Comparison of ENCODE assay signal across 11 cellular contexts in genomic region chr1:203448521-203449061, GRCh38. TPM values are rescaled to one million over a fixed set of nuclear protein-coding genes. Genes with fewer than 3 reads are reported as not detected.
DNase-seq lines count a peak whose midpoint lies in the region; ATAC-seq and TF ChIP-seq lines count a peak whose summit lies in the region.
"Had no signal": no experiment of that assay in that cellular context is flagged by ENCODE, and none has a peak within 500 bp of the region (broad histone marks: within the 10 kb centered on the region; RNA-seq: fewer than 3 reads in every experiment).

No MANE protein-coding gene starts in this region.

- no peak for TF ChIP-seq CTCF in suprapubic skin (IDR thresholded peaks at IDR 0.05)

- H3K27me3 ChIP-seq in HUES6 (ENCODE audit: control insufficient read depth, insufficient read depth, low read length) (no peaks in the 10 kb centered on the region), adipocyte (replicated peaks; ENCODE audit: control insufficient read depth, insufficient read depth, low read length) (no peaks in the 10 kb centered on the region), suprapubic skin (peaks cover 3% of the 10 kb centered on the region)

- DNase-seq in adipocyte (ENCODE audit: low read depth): peak; percentile 85
- peak; percentile 84 for DNase-seq in left kidney (ENCODE audit: low read depth, low spot score)
- no peak for DNase-seq in suprapubic skin (ENCODE audit: low spot score in 2 of 2)
- DNase-seq in activated CD8-positive, alpha-beta memory T cell treated with anti-CD3 and anti-CD28 coated beads, Interleukin-2, amount 50 U/mL, for 4 hours: no peak
- no peak for DNase-seq in HT-29 (ENCODE audit: low spot score)
- no peak for DNase-seq in ecto neural progenitor cell (ENCODE audit: low spot score)
- DNase-seq: PC-9 had no signal

- no peaks in the 10 kb centered on the region for H3K36me3 ChIP-seq in HUES6 (ENCODE audit: control insufficient read depth, insufficient read depth, low read length)
- H3K36me3 ChIP-seq in adipocyte (ENCODE audit: control insufficient read depth, insufficient read depth, low read length, severe bottlenecking): no peaks in the 10 kb centered on the region
- no peaks in the 10 kb centered on the region for H3K36me3 ChIP-seq in suprapubic skin

- peak overlapping the region; percentile 25 for H3K9ac ChIP-seq in HUES6 (ENCODE audit: low read length)
- H3K9ac ChIP-seq in adipocyte (ENCODE audit: low read length): peak overlapping the region; percentile 74

- 67% methylated on average over 8 of the region's 9 CpGs for WGBS in suprapubic skin

- TF ChIP-seq EP300 in suprapubic skin (IDR thresholded peaks at IDR 0.05): no peak

- H3K4me3 ChIP-seq in HUES6 (ENCODE audit: low read depth, low read length) (no peak overlapping the region; the same call in 1 of the 2 replicates), adipocyte (ENCODE audit: low read length) (peak overlapping the region; percentile 49), suprapubic skin (no peak overlapping the region)
- H3K4me3 ChIP-seq: PC-9 had no signal

- H3K27ac ChIP-seq in HUES6 (ENCODE audit: low read depth, low read length) (no peak overlapping the region), suprapubic skin (peak overlapping the region; percentile 70)
- H3K27ac ChIP-seq: PC-9 had no signal

- TF ChIP-seq POLR2A in suprapubic skin (IDR thresholded peaks at IDR 0.05): no peak

- H3K4me1 ChIP-seq in HUES6 (ENCODE audit: control insufficient read depth, insufficient read depth, low read length) (peaks cover 24% of the 10 kb centered on the region), adipocyte (ENCODE audit: control insufficient read depth, insufficient read depth, low read length) (peaks cover 50% of the 10 kb centered on the region), suprapubic skin (peaks cover 34% of the 10 kb centered on the region)

- H3K9me3 ChIP-seq in HUES6 (ENCODE audit: control insufficient read depth, insufficient read depth, low read depth, low read length) (peaks cover 11% of the 10 kb centered on the region), adipocyte (ENCODE audit: control insufficient read depth, low read length) (peaks cover 8% of the 10 kb centered on the region), suprapubic skin (no peaks in the 10 kb centered on the region)

- no peak for ATAC-seq in GM18498 (IDR thresholded peaks at IDR 0.05; ENCODE audit: unreplicated experiment)

RNA-seq across cellular contexts. Expression of gene PRELP, which starts 27.0 kb away (rescaled TPM):
- 10 to 100 TPM in 3 of 4 donors, 1 to 10 TPM in 1; 6.4 to 34.7 (median 18.0) TPM for total RNA-seq in suprapubic skin
- total RNA-seq in HT-29 (2014; rRNA removed; shearing (Covaris generic)): 0.13 TPM in 1 of 2 replicates, not detected in the other
- total RNA-seq: M059J, PC-9 had no signal

RNA-seq across cellular contexts. Expression of gene OPTC, which starts 45.4 kb away (rescaled TPM):
- not detected for total RNA-seq in suprapubic skin
- not detected in 2 replicates for total RNA-seq in HT-29 (2014; rRNA removed; shearing (Covaris generic))
- total RNA-seq: M059J, PC-9, renal cortical epithelial cell had no signal

Comparison
In these comparisons a context has a peak if more than half of its experiments do, and no peak if none do; other contexts are left out.
1. DNase-seq: peak in adipocyte (single experiment) and left kidney (single experiment); none in suprapubic skin (0 of 2), activated CD8-positive, alpha-beta memory T cell treated with anti-CD3 and anti-CD28 coated beads, Interleukin-2, amount 50 U/mL, for 4 hours (single experiment), HT-29 (single experiment) and ecto neural progenitor cell (single experiment).